11 cellular contexts compared by ENCODE assay signal in genomic region chr19:46080561-46080960, GRCh38.
DNase-seq lines count a peak whose midpoint lies in the region; ATAC-seq and TF ChIP-seq lines count a peak whose summit lies in the region.
"Had no signal": no experiment of that assay in that cellular context is flagged by ENCODE, and none has a peak within 500 bp of the region (broad histone marks: within the 10 kb centered on the region; RNA-seq: fewer than 3 reads in every experiment).

No MANE protein-coding gene starts in this region.

- H3K4me1 ChIP-seq in adipocyte (ENCODE audit: control insufficient read depth, insufficient read depth, low read length), result peaks cover 9% of the 10 kb centered on the region

- H3K36me3 ChIP-seq in adipocyte (ENCODE audit: control insufficient read depth, insufficient read depth, low read length, severe bottlenecking), result no peaks in the 10 kb centered on the region

- H3K9ac ChIP-seq in adipocyte (ENCODE audit: low read length), result no peak overlapping the region
- H3K9ac ChIP-seq: parathyroid adenoma had no signal

- H3K36me3 Mint-ChIP-seq in T-helper 2 cell treated with Interferon-gamma antibody and Interleukin-4, amounts not matched to agents 5 μg/mL and 100 μg/mL, for 36 hours (ENCODE audit: low read depth), result no peaks in the 10 kb centered on the region

- no peak overlapping the region for H3K4me3 Mint-ChIP-seq in T-helper 2 cell treated with Interferon-gamma antibody and Interleukin-4, amounts not matched to agents 5 μg/mL and 100 μg/mL, for 36 hours

- DNase-seq in AG04449 (ENCODE audit: low read depth, low spot score) (peak; percentile 77), HS-5 (ENCODE audit: low read depth) (peak; percentile 60), adipocyte (ENCODE audit: low read depth) (peak; percentile 66), islet precursor cell (peak; percentile 92), KBM-7 (no peak), COLO668 (lab: John Stamatoyannopoulos, UW; ENCODE audit: unreplicated experiment) (no peak)
- DNase-seq in T-helper 2 cell treated with Interferon-gamma antibody and Interleukin-4, amounts not matched to agents 5 μg/mL and 100 μg/mL, for 36 hours (ENCODE audit: low spot score), result no peak
- DNase-seq: trophoblast cell had no signal

- no peak overlapping the region for H3K27ac Mint-ChIP-seq in T-helper 2 cell treated with Interferon-gamma antibody and Interleukin-4, amounts not matched to agents 5 μg/mL and 100 μg/mL, for 36 hours

- in situ Hi-C loops in KBM-7 (cut with MboI; ENCODE audit: low pct_unique_long_range_greater_than_20kb, low sequenced_read_pairs), result no loop called here

- POLR2A ChIA-PET in AG04449 (lab: Yijun Ruan, JAX), result no interaction called here

- no peaks in the 10 kb centered on the region for H3K4me1 Mint-ChIP-seq in T-helper 2 cell treated with Interferon-gamma antibody and Interleukin-4, amounts not matched to agents 5 μg/mL and 100 μg/mL, for 36 hours (ENCODE audit: low read depth)

- H3K9me3 Mint-ChIP-seq in T-helper 2 cell treated with Interferon-gamma antibody and Interleukin-4, amounts not matched to agents 5 μg/mL and 100 μg/mL, for 36 hours, result peaks cover 5% of the 10 kb centered on the region

- ATAC-seq in HG03571 (IDR thresholded peaks at IDR 0.05; ENCODE audit: unreplicated experiment), result no peak
- ATAC-seq: left lobe of liver had no signal

- H3K4me3 ChIP-seq in AG04449 (ENCODE audit: low read depth, low read length) (no peak overlapping the region), adipocyte (ENCODE audit: low read length) (no peak overlapping the region)

- H3K27me3 ChIP-seq in adipocyte (replicated peaks; ENCODE audit: control insufficient read depth, insufficient read depth, low read length), result peaks cover 32% of the 10 kb centered on the region

- no peak for TF ChIP-seq CTCF in AG04449 (IDR thresholded peaks at IDR 0.05; ENCODE audit: insufficient read depth, low read length, missing control alignments)

- peaks cover 15% of the 10 kb centered on the region for H3K9me3 ChIP-seq in adipocyte (ENCODE audit: control insufficient read depth, low read length)

- peaks cover 72% of the 10 kb centered on the region for H3K27me3 Mint-ChIP-seq in T-helper 2 cell treated with Interferon-gamma antibody and Interleukin-4, amounts not matched to agents 5 μg/mL and 100 μg/mL, for 36 hours (ENCODE audit: low read depth)

- CTCF ChIA-PET in AG04449 (lab: Yijun Ruan, JAX), result interaction anchor here (1.1 to 10.3 kb wide), 13 partner anchors 8 to 462 kb away, joined by 3 to 523 read pairs (median 8); partner anchors contain the start of gene PGLYRP1

Comparison
In these comparisons a context has a peak if more than half of its experiments do, and no peak if none do; other contexts are left out.
1. DNase-seq: peak in AG04449 (single experiment), HS-5 (single experiment), adipocyte (single experiment) and islet precursor cell (single experiment); none in KBM-7 (single experiment), T-helper 2 cell treated with Interferon-gamma antibody and Interleukin-4, amounts not matched to agents 5 μg/mL and 100 μg/mL, for 36 hours (single experiment) and COLO668 (single experiment).